In genomic region chr17:50468120-50469004, GRCh38 we compare ENCODE assay signal across 9 cellular contexts. TPM values are rescaled to one million over a fixed set of nuclear protein-coding genes. Genes with fewer than 3 reads are reported as not detected.
DNase-seq lines count a peak whose midpoint lies in the region; ATAC-seq lines count a peak whose summit lies in the region.
"Had no signal": no experiment of that assay in that cellular context is flagged by ENCODE, and none has a peak within 500 bp of the region (broad histone marks: within the 10 kb centered on the region; RNA-seq: fewer than 3 reads in every experiment).

Gene CHAD (minus strand): TSS chr17:50468880. CDS start chr17:50468813, 67 bp downstream.

- no peak within 1 kb of the TSS for H2BK5ac ChIP-seq in mesenchymal stem cell (ENCODE audit: low read depth, low read length, poor library complexity, severe bottlenecking)

- H3K27ac ChIP-seq in duodenal mucosa (ENCODE audit: low read depth, low read length): no peak within 1 kb of the TSS
- no peak within 1 kb of the TSS for H3K27ac ChIP-seq in mesenchymal stem cell (ENCODE audit: low read length, poor library complexity, severe bottlenecking)
- no peak within 1 kb of the TSS for H3K27ac ChIP-seq in thymus (ENCODE audit: low read depth)

- H2BK15ac ChIP-seq in mesenchymal stem cell (ENCODE audit: low read depth, poor library complexity, severe bottlenecking): peak within 1 kb of the TSS; percentile 70

- DNase-seq in NCI-H82 (lab: John Stamatoyannopoulos, UW) (peak; percentile 26), NCI-H82 treated with DMSO at 0.1 percent for 48 hours (lab: John Stamatoyannopoulos, UW; ENCODE audit: unreplicated experiment) (no peak), mesenchymal stem cell (peak; percentile 22), hippocampal formation (lab: John Stamatoyannopoulos, UW) (no peak)
- DNase-seq in activated CD8-positive, alpha-beta memory T cell treated with anti-CD3 and anti-CD28 coated beads, Interleukin-2, amount 50 U/mL, for 4 hours: no peak

- WGBS in mesenchymal stem cell: 52% methylated on average over 66 of the region's 66 CpGs
- WGBS in thymus: 54% methylated on average over 66 of the region's 66 CpGs

- H4K8ac ChIP-seq in mesenchymal stem cell (ENCODE audit: low read length): no peak within 1 kb of the TSS

- H3K4me1 ChIP-seq in duodenal mucosa (ENCODE audit: control insufficient read depth in 1 of 2, insufficient read depth in 2 of 2, low read length in 2 of 2) (peaks cover 30 to 32% of the 10 kb centered on the region in 2 donors), mesenchymal stem cell (ENCODE audit: control insufficient read depth, insufficient read depth, low read depth, low read length) (peaks cover 17% of the 10 kb centered on the region), thymus (ENCODE audit: control insufficient read depth, insufficient read depth, low read length) (no peaks in the 10 kb centered on the region)

- peak within 1 kb of the TSS in 1 of 2 experiments; percentile 37 for H3K14ac ChIP-seq in mesenchymal stem cell (ENCODE audit: low read length in 2 of 2)

- no peak within 1 kb of the TSS for H4K91ac ChIP-seq in mesenchymal stem cell (ENCODE audit: low read length)

- H2BK12ac ChIP-seq in mesenchymal stem cell (ENCODE audit: low read length in 2 of 2): no peak within 1 kb of the TSS

- H2AFZ ChIP-seq in mesenchymal stem cell (ENCODE audit: low read depth, low read length): no peak within 1 kb of the TSS

- peak within 1 kb of the TSS in 1 of 2 experiments; percentile 46 for H3K23ac ChIP-seq in mesenchymal stem cell (ENCODE audit: low read length in 2 of 2)

- H3K4me2 ChIP-seq in mesenchymal stem cell (ENCODE audit: low read length, poor library complexity, severe bottlenecking): peak within 1 kb of the TSS; percentile 55

- no peak within 1 kb of the TSS for H2BK120ac ChIP-seq in mesenchymal stem cell (ENCODE audit: low read depth, low read length)

- H3K4me3 ChIP-seq in duodenal mucosa (ENCODE audit: low read depth in 1 of 2, low read length in 2 of 2) (peak within 1 kb of the TSS; percentile 22 to 48), mesenchymal stem cell (ENCODE audit: insufficient read depth in 1 of 2, low read depth in 1 of 2, low read length in 2 of 2) (peak within 1 kb of the TSS in 1 of 2 experiments; percentile 62), thymus (ENCODE audit: low read length) (peak within 1 kb of the TSS; percentile 23)
- H3K4me3 ChIP-seq: A549 had no signal

- no peak within 1 kb of the TSS for H2AK5ac ChIP-seq in mesenchymal stem cell (ENCODE audit: low read length, severe bottlenecking)

- no peaks in the 10 kb centered on the region for H3K79me1 ChIP-seq in mesenchymal stem cell (replicated peaks; ENCODE audit: low read length, poor library complexity, severe bottlenecking)

- ATAC-seq in HG03520 (IDR thresholded peaks at IDR 0.05; ENCODE audit: unreplicated experiment): no peak

- H3K4ac ChIP-seq in mesenchymal stem cell (ENCODE audit: low read depth in 1 of 2, low read length in 2 of 2): no peak within 1 kb of the TSS

- no peak within 1 kb of the TSS for H3K18ac ChIP-seq in mesenchymal stem cell (ENCODE audit: low read depth in 1 of 2, low read length in 2 of 2)

- H3K36me3 ChIP-seq in duodenal mucosa (ENCODE audit: control insufficient read depth in 1 of 2, insufficient read depth in 2 of 2, low read length in 2 of 2) (peaks cover 11 to 22% of the 10 kb centered on the region in 2 donors), mesenchymal stem cell (ENCODE audit: control insufficient read depth in 1 of 2, insufficient read depth in 2 of 2, low read depth in 1 of 2, low read length in 2 of 2) (peaks cover 3 to 42% of the 10 kb centered on the region in 2 experiments), thymus (ENCODE audit: control insufficient read depth, insufficient read depth) (no peaks in the 10 kb centered on the region)

- no peaks in the 10 kb centered on the region for H3K9me3 ChIP-seq in duodenal mucosa (ENCODE audit: control insufficient read depth in 1 of 2, low read length in 2 of 2)
- no peaks in the 10 kb centered on the region for H3K9me3 ChIP-seq in mesenchymal stem cell (ENCODE audit: control insufficient read depth, low read length)
- H3K9me3 ChIP-seq in thymus (ENCODE audit: control insufficient read depth): no peaks in the 10 kb centered on the region
- H3K9me3 ChIP-seq: A549 had no signal

- H3K9ac ChIP-seq in duodenal mucosa (ENCODE audit: low read depth in 1 of 2, low read length in 2 of 2) (no peak within 1 kb of the TSS), mesenchymal stem cell (ENCODE audit: low read length) (peak within 1 kb of the TSS; percentile 48)

- H3K27me3 ChIP-seq in duodenal mucosa (ENCODE audit: control insufficient read depth in 1 of 2, insufficient read depth in 2 of 2, low read length in 2 of 2) (peaks cover 7 to 9% of the 10 kb centered on the region in 2 donors), mesenchymal stem cell (ENCODE audit: control insufficient read depth in 1 of 2, insufficient read depth in 1 of 2, low read length in 2 of 2) (peaks cover 19 to 44% of the 10 kb centered on the region in 2 experiments), thymus (ENCODE audit: control insufficient read depth, insufficient read depth) (peaks cover 19% of the 10 kb centered on the region)

RNA-seq across cellular contexts. Expression of gene CHAD, which starts in this region (rescaled TPM):
- polyA plus RNA-seq in mesenchymal stem cell (2013, experiment 1 of 2): not detected
- polyA plus RNA-seq in mesenchymal stem cell (2013, experiment 2 of 2): not detected
- polyA plus RNA-seq in thymus: 0.37 TPM
- polyA plus RNA-seq: A549 had no signal

Comparison
In these comparisons a context has a peak if more than half of its experiments do, and no peak if none do; other contexts are left out.
1. DNase-seq: peak in NCI-H82 (single experiment) and mesenchymal stem cell (single experiment); none in NCI-H82 treated with DMSO at 0.1 percent for 48 hours (single experiment), hippocampal formation (0 of 2) and activated CD8-positive, alpha-beta memory T cell treated with anti-CD3 and anti-CD28 coated beads, Interleukin-2, amount 50 U/mL, for 4 hours (single experiment).